1 cellular context compared by ENCODE assay signal in genomic region chr17:54172096-54172495, GRCh38.
TF ChIP-seq lines count a peak whose summit lies in the region.

No MANE protein-coding gene starts in this region.

TF ChIP-seq in WTC11, 78 proteins besides CTCF, POLR2A, EP300 and RAD21 (continued from another document):
- no peak for TF ChIP-seq AFF4 (CRISPR knock-in tag; IDR thresholded peaks at IDR 0.05; ENCODE audit: borderline replicate concordance)
- TF ChIP-seq PREB (CRISPR knock-in tag; IDR thresholded peaks at IDR 0.05; ENCODE audit: borderline replicate concordance) = no peak
- TF ChIP-seq RORB (CRISPR knock-in tag; IDR thresholded peaks at IDR 0.05) = no peak
- no peak for TF ChIP-seq HMGA2 (CRISPR knock-in tag; IDR thresholded peaks at IDR 0.05)
- TF ChIP-seq ZNF532 (CRISPR knock-in tag; IDR thresholded peaks at IDR 0.05; ENCODE audit: borderline replicate concordance) = no peak
- TF ChIP-seq ZNF396 (CRISPR knock-in tag; IDR thresholded peaks at IDR 0.05; ENCODE audit: borderline replicate concordance) = no peak
TF ChIP-seq in WTC11: peak in this region for 0.
